Comparison of ENCODE assay signal across 2 cellular contexts in the genomic region with DNA sequence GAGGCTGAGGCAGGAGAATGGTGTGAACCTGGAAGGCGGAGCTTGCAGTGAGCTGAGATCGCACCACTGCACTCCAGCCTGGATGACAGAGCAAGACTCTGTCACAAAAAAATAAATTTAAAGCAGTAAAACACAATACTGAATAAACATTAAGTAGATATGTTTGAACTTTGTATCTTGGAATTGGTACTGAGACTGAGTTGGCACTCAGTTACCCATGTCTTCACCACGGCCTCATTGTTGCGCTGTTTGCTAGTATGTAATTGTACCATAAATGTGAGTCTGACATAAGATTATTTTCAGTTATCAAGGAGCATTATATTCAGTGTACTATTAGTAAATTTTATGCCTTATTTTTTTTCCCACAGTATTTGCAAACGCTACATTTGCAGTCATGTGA. TPM values are rescaled to one million over a fixed set of nuclear protein-coding genes. Genes with fewer than 3 reads are reported as not detected.
"Had no signal": no experiment of that assay in that cellular context is flagged by ENCODE, and none has a peak within 500 bp of the region (broad histone marks: within the 10 kb centered on the region; RNA-seq: fewer than 3 reads in every experiment).

No MANE protein-coding gene starts in this region.

RNA-seq across cellular contexts. Expression of a gene that starts 24.1 kb away (rescaled TPM):
- total RNA-seq: G401, GM12878 had no signal
- polyA plus RNA-seq: GM12878 had no signal
